1 cellular context compared by ENCODE assay signal in genomic region chr3:129421988-129422745, GRCh38.
TF ChIP-seq lines count a peak whose summit lies in the region.

No MANE protein-coding gene starts in this region.

TF ChIP-seq in H1, 55 proteins besides CTCF, POLR2A, EP300 and RAD21 (continued from another document):
- TF ChIP-seq E2F6 (IDR thresholded peaks at IDR 0.05) (no peak), POU5F1 (IDR thresholded peaks at IDR 0.05; ENCODE audit: low read depth, low read length) (no peak), EZH2 (IDR thresholded peaks at IDR 0.05; ENCODE audit: low read depth, low read length, severe bottlenecking) (no peak), YY1 (IDR thresholded peaks at IDR 0.05; ENCODE audit: low read depth, low read length) (no peak), CBX8 (IDR thresholded peaks at IDR 0.05; ENCODE audit: borderline replicate concordance, low read depth, low read length) (no peak)
